9 cellular contexts compared by ENCODE assay signal in the genomic region with DNA sequence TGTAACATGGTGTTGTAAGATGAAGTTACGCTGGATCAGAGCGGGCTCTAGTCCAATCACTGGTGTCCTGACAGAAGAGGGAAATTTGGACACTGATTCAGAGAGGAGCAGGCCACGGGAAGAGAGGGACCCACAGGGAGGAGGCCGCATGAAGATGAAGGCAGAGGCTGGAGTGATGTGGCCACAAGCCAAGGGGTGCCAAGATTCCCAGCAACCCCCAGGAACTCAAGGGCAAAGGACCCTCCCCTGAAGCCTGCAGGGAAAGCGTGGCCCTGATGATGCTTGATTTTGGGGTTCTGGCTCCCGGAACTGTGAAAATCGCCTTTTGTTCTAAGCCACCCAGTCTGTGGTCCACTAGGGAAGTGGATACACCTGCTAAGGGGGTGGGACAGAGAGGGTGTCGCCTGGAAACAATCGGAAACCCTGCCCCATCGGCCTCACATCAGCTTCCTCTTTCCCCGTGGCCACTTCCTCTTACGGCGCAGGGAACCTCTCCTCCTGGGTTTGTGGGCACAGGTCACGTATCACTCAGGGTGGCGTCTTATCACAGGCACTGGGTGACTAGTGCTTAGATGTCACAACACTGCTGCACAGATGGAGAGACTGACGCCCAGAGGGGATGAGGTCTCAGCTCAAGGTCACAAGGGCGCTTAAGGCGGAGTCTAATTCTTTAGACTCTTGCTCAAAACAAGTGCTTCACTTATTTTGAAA. TPM values are rescaled to one million over a fixed set of nuclear protein-coding genes. Genes with fewer than 3 reads are reported as not detected.
DNase-seq lines count a peak whose midpoint lies in the region; ATAC-seq, FAIRE-seq and TF ChIP-seq lines count a peak whose summit lies in the region.
"Had no signal": no experiment of that assay in that cellular context is flagged by ENCODE, and none has a peak within 500 bp of the region (broad histone marks: within the 10 kb centered on the region; RNA-seq: fewer than 3 reads in every experiment).

No MANE protein-coding gene starts in this region.

- POLR2A ChIA-PET in endothelial cell of umbilical vein (lab: Charles Lee), result no interaction called here

- DNase-seq in activated CD4-positive, alpha-beta T cell treated with anti-CD3 and anti-CD28 coated beads for 48 hours, result peak; percentile 80
- DNase-seq in endothelial cell of umbilical vein (ENCODE audit: low read depth, low spot score) (no peak), AG20443 (ENCODE audit: low spot score) (no peak), foreskin fibroblast (no peak), mesenteric fat pad (ENCODE audit: low spot score) (no peak)
- DNase-seq in stimulated activated CD4-positive, alpha-beta T cell treated with anti-CD3 and anti-CD28 coated beads, Interleukin-1b, Interleukin-23, amount 100 ng/mL, for 4 hours (ENCODE audit: low read depth in 2 of 2), result peak; percentile 24 to 34
- DNase-seq: IMR-90 had no signal

- peak; percentile 72 for ATAC-seq in GM19043 (IDR thresholded peaks at IDR 0.05; ENCODE audit: low read depth, unreplicated experiment)
- ATAC-seq in HG03460 (IDR thresholded peaks at IDR 0.05; ENCODE audit: unreplicated experiment), result peak; percentile 69

- H3K9ac ChIP-seq in endothelial cell of umbilical vein (replicated peaks; ENCODE audit: extremely low read depth, insufficient read depth, low read length), result no peak overlapping the region

- no peak overlapping the region for H3K27ac ChIP-seq in endothelial cell of umbilical vein (ENCODE audit: insufficient read depth, low read depth, low read length)

- H3K9me3 ChIP-seq in endothelial cell of umbilical vein (replicated peaks; ENCODE audit: control insufficient read depth, insufficient read depth, low read length), result no peaks in the 10 kb centered on the region

- BruUV-seq in endothelial cell of umbilical vein (replicated peaks; lab: Mats Ljungman, UMichigan), result no TSS peak

- H3K27me3 ChIP-seq in endothelial cell of umbilical vein (ENCODE audit: control insufficient read depth in 2 of 2, insufficient read depth in 2 of 2, low read length in 2 of 2), result no peaks in the 10 kb centered on the region

- TF ChIP-seq CTCF in endothelial cell of umbilical vein (IDR thresholded peaks at IDR 0.05; ENCODE audit: extremely low read depth in 1 of 2, insufficient read depth in 1 of 2, low read depth in 1 of 2, low read length in 2 of 2), result no peak
- TF ChIP-seq CTCF in foreskin fibroblast (IDR thresholded peaks at IDR 0.05; ENCODE audit: low read depth, low read length), result no peak

- intact Hi-C loops in endothelial cell of umbilical vein (cut with micrococcal nuclease), result no loop called here

- no peak for TF ChIP-seq POLR2A in endothelial cell of umbilical vein (IDR thresholded peaks at IDR 0.05; ENCODE audit: low read depth, low read length)

- CTCF ChIA-PET in endothelial cell of umbilical vein (lab: Charles Lee), result interaction anchor here (1.3 to 7.9 kb wide), 4 partner anchors 18 to 893 kb away, joined by 3 to 122 read pairs (median 5); no protein-coding TSS in a partner anchor

- H2AFZ ChIP-seq in endothelial cell of umbilical vein (ENCODE audit: low read depth, low read length), result no peak overlapping the region

- no peaks in the 10 kb centered on the region for H3K4me1 ChIP-seq in endothelial cell of umbilical vein (ENCODE audit: control insufficient read depth, extremely low read depth, insufficient read depth, low read length)

- H4K20me1 ChIP-seq in endothelial cell of umbilical vein (replicated peaks; ENCODE audit: control insufficient read depth, extremely low read depth, insufficient read depth, low read length), result no peaks in the 10 kb centered on the region

- H3K4me2 ChIP-seq in endothelial cell of umbilical vein (ENCODE audit: insufficient read depth, low read length), result no peak overlapping the region

- dilution Hi-C loops in endothelial cell of umbilical vein (cut with MboI; ENCODE audit: extremely low pct_ligation_motif_present, low sequenced_read_pairs), result no loop called here

- FAIRE-seq in endothelial cell of umbilical vein (lab: Jason Lieb, UNC), result peak; percentile 44

- no peak overlapping the region for H3K4me3 ChIP-seq in endothelial cell of umbilical vein (replicated peaks in 1 of 3; ENCODE audit: insufficient read depth in 1 of 3, low read depth in 1 of 3, low read length in 3 of 3)
- no peak overlapping the region for H3K4me3 ChIP-seq in foreskin fibroblast (ENCODE audit: low read depth in 1 of 2, low read length in 2 of 2)

- no peaks in the 10 kb centered on the region for H3K36me3 ChIP-seq in endothelial cell of umbilical vein (ENCODE audit: control insufficient read depth in 2 of 2, extremely low read depth in 1 of 2, insufficient read depth in 2 of 2, low read length in 2 of 2)

- no peaks in the 10 kb centered on the region for H3K9me1 ChIP-seq in endothelial cell of umbilical vein (replicated peaks; ENCODE audit: control insufficient read depth, extremely low read depth, insufficient read depth, low read length)

- H3K79me2 ChIP-seq in endothelial cell of umbilical vein (ENCODE audit: control insufficient read depth, insufficient read depth, low read length), result no peaks in the 10 kb centered on the region

TF ChIP-seq in endothelial cell of umbilical vein, 7 proteins besides CTCF, POLR2A, EP300 and RAD21:
- peak; percentile 5 for TF ChIP-seq FOS (IDR thresholded peaks at IDR 0.05; ENCODE audit: borderline replicate concordance, insufficient read depth, low read length)
- no peak for TF ChIP-seq MYC (IDR thresholded peaks at IDR 0.05; ENCODE audit: low read depth, low read length)

RNA-seq across cellular contexts. Expression of a gene that starts 58.0 kb away (rescaled TPM):
- total RNA-seq in endothelial cell of umbilical vein (140 and 160 TPM in 2 replicates), mesenteric fat pad (68.7 TPM)
- 58.5 and 78.8 TPM in 2 replicates for polyA plus RNA-seq in endothelial cell of umbilical vein
- polyA plus RNA-seq in endothelial cell of umbilical vein (2011; cell fraction: cytosol; rRNA removed), result 40.5 and 42.7 TPM in 2 replicates
- 38.9 and 54.0 TPM in 2 replicates for polyA plus RNA-seq in endothelial cell of umbilical vein (2011; cell fraction: nucleus; rRNA removed)
- polyA plus RNA-seq in endothelial cell of umbilical vein (2012), result 116 and 138 TPM in 2 replicates
- polyA minus RNA-seq in endothelial cell of umbilical vein, result 107 and 134 TPM in 2 replicates
- not detected for polyA minus RNA-seq in endothelial cell of umbilical vein (2011; cell fraction: cytosol; rRNA and poly(A)+ RNA removed)
- 49.6 and 80.8 TPM in 2 replicates for polyA minus RNA-seq in endothelial cell of umbilical vein (2011; cell fraction: nucleus; rRNA and poly(A)+ RNA removed)

Comparison
In these comparisons a context has a peak if more than half of its experiments do, and no peak if none do; other contexts are left out.
1. DNase-seq: peak in activated CD4-positive, alpha-beta T cell treated with anti-CD3 and anti-CD28 coated beads for 48 hours (single experiment) and stimulated activated CD4-positive, alpha-beta T cell treated with anti-CD3 and anti-CD28 coated beads, Interleukin-1b, Interleukin-23, amount 100 ng/mL, for 4 hours (2 of 2); none in endothelial cell of umbilical vein (single experiment), AG20443 (single experiment), foreskin fibroblast (0 of 2) and mesenteric fat pad (single experiment).